ENCODE assay signal across 1 cellular context in genomic region chr11:18012906-18013781, GRCh38.
TF ChIP-seq lines count a peak whose summit lies in the region.

Gene SERGEF (minus strand): TSS chr11:18013047. CDS start chr11:18013010, 37 bp downstream.

TF ChIP-seq in K562, 482 proteins besides CTCF, POLR2A, EP300 and RAD21 (continued from another document and continues in another):
- peak in 2 of 3 experiments; percentile 31 to 89; a peak in 2 of 6 replicates for TF ChIP-seq ZBTB11 (CRISPR knock-in tag; IDR thresholded peaks at IDR 0.05)
- TF ChIP-seq GATAD2B (IDR thresholded peaks at IDR 0.05; ENCODE audit: borderline replicate concordance), result peak; percentile 88
- no peak for TF ChIP-seq TEAD4 (IDR thresholded peaks at IDR 0.05; ENCODE audit: low read length)
- no peak for TF ChIP-seq TEAD4 (CRISPR knock-in tag; IDR thresholded peaks at IDR 0.05; ENCODE audit: borderline replicate concordance)
- TF ChIP-seq NONO (IDR thresholded peaks at IDR 0.05; ENCODE audit: low read depth in 2 of 2, low read length in 1 of 2), result peak; percentile 62 to 90; a peak in 3 of 4 replicates
- TF ChIP-seq ARID2 (IDR thresholded peaks at IDR 0.05), result no peak
- TF ChIP-seq RBFOX2 (IDR thresholded peaks at IDR 0.05; ENCODE audit: low read depth, low read length), result peak; percentile 82
- peak; percentile 65 to 70; a peak in 3 of 4 replicates for TF ChIP-seq NRF1 (conservative IDR thresholded peaks at IDR 0.05 in 1 of 2, IDR thresholded peaks at IDR 0.05 in 1 of 2)
- peak in 2 of 3 experiments; percentile 64 to 67 for TF ChIP-seq YY1 (IDR thresholded peaks at IDR 0.05; ENCODE audit: borderline replicate concordance in 1 of 3, control insufficient read depth in 1 of 3, extremely low read depth in 1 of 3, insufficient read depth in 3 of 3, insufficient read length in 1 of 3, insufficient replicate concordance in 2 of 3, low read depth in 1 of 3, low read length in 2 of 3)
- TF ChIP-seq CBFB (CRISPR knock-in tag; IDR thresholded peaks at IDR 0.05), result no peak
- TF ChIP-seq PKNOX1 (IDR thresholded peaks at IDR 0.05), result 0 out of 2 replicates have a peak, but pooled peaks have one; percentile 15
- TF ChIP-seq NR2C2 (CRISPR knock-in tag; IDR thresholded peaks at IDR 0.05), result no peak
- TF ChIP-seq NR2C2 (tag; IDR thresholded peaks at IDR 0.05), result peak; percentile 51
- TF ChIP-seq OTX1 (CRISPR knock-in tag; IDR thresholded peaks at IDR 0.05), result 0 out of 2 replicates have a peak, but pooled peaks have one; percentile 59
- peak; percentile 97 for TF ChIP-seq CTBP1 (IDR thresholded peaks at IDR 0.05; ENCODE audit: borderline replicate concordance)
- TF ChIP-seq ELF2 (CRISPR knock-in tag; IDR thresholded peaks at IDR 0.05), result 0 out of 2 replicates have a peak, but pooled peaks have one; percentile 42
- 0 out of 2 replicates have a peak, but pooled peaks have one; percentile 21 for TF ChIP-seq CREB1 (IDR thresholded peaks at IDR 0.05)
- TF ChIP-seq CREB1 (CRISPR knock-in tag; IDR thresholded peaks at IDR 0.05), result no peak; the same call in 1 of the 2 replicates
- no peak for TF ChIP-seq STAT6 (CRISPR knock-in tag; IDR thresholded peaks at IDR 0.05)
- TF ChIP-seq ZBTB40 (IDR thresholded peaks at IDR 0.05), result peak; percentile 38
- TF ChIP-seq ZBTB40 (CRISPR knock-in tag; IDR thresholded peaks at IDR 0.05), result no peak
- 0 out of 2 replicates have a peak, but pooled peaks have one; percentile 19 for TF ChIP-seq HMGXB4 (CRISPR knock-in tag; IDR thresholded peaks at IDR 0.05)
- no peak for TF ChIP-seq KLF16 (IDR thresholded peaks at IDR 0.05)
- no peak for TF ChIP-seq MBD2 (IDR thresholded peaks at IDR 0.05; ENCODE audit: borderline replicate concordance, low read depth)
- peak; percentile 39 for TF ChIP-seq RBBP5 (IDR thresholded peaks at IDR 0.05; ENCODE audit: borderline replicate concordance, insufficient read depth, low read length, poor library complexity, severe bottlenecking)
- peak; percentile 74 for TF ChIP-seq SUPT5H (IDR thresholded peaks at IDR 0.05)
- peak; percentile 86 for TF ChIP-seq ETV5 (CRISPR knock-in tag; IDR thresholded peaks at IDR 0.05; ENCODE audit: low read depth)
- TF ChIP-seq KLF1 (tag; IDR thresholded peaks at IDR 0.05), result peak; percentile 77; the same call in 1 of the 2 replicates
- TF ChIP-seq MAZ (CRISPR knock-in tag; conservative IDR thresholded peaks at IDR 0.05 in 1 of 2, IDR thresholded peaks at IDR 0.05 in 1 of 2), result peak; percentile 73 to 81
- TF ChIP-seq BRF2 (IDR thresholded peaks at IDR 0.05; ENCODE audit: borderline replicate concordance, insufficient read depth, insufficient read length), result no peak
- TF ChIP-seq TCFL5 (CRISPR knock-in tag; conservative IDR thresholded peaks at IDR 0.05), result no peak
- peak; percentile 91 for TF ChIP-seq ELF1 (tag; IDR thresholded peaks at IDR 0.05)
